In the genomic region with DNA sequence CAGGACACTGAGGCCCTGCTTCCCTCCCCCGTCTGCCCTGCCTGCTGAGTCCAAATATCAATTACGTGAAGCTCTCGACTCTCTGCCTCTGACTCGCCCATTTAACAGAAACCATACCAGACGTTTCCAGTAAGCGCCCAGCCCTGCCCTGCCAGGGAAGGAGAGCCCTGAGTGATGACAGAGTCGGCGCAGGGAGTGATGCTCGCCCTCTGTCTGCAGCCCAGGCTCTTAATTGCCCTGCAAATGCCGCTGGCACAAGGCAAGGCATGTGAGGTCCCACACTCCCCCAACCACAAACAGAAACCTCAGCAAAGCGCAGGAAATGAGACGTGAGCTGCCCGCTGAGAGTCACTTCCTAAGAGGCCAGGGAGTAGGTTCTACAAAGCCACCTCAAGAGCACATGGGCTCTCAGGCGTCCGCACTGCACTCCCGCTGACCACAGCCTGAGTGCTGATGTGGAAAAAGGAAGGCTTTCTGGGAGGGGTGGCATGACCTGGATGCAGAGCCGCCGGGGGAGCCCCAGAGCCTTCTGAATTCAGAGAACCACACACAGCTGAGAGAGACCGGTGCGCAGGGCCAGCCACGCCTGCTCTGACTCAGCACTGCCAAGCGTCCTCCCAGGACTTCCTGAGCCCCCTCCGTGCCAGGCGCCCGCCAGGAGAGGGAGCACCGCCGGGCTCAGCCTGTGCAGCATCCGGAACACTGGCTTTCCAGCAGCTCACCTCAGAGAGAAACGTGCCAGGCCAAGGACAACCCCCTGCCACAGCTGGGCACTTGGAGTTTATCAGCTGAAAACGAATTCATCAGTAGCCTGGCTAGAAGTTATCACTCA, we compare ENCODE assay signal across 8 cellular contexts. TPM values are rescaled to one million over a fixed set of nuclear protein-coding genes. Genes with fewer than 3 reads are reported as not detected.
DNase-seq lines count a peak whose midpoint lies in the region; ATAC-seq and TF ChIP-seq lines count a peak whose summit lies in the region.

No MANE protein-coding gene starts in this region.

- H3K27ac ChIP-seq in 22Rv1 = peak overlapping the region; percentile 66

- peaks cover 35% of the 10 kb centered on the region for H3K4me1 Mint-ChIP-seq in chondrocyte (ENCODE audit: low read depth)

- peak; percentile 30 for TF ChIP-seq POLR2A in GM15510 (IDR thresholded peaks at IDR 0.05; ENCODE audit: borderline replicate concordance, extremely low read depth, insufficient read length)

- no peaks in the 10 kb centered on the region for H3K9me3 Mint-ChIP-seq in chondrocyte (ENCODE audit: low read depth)

- peaks cover 18% of the 10 kb centered on the region for H3K27me3 Mint-ChIP-seq in chondrocyte (ENCODE audit: low read depth)

- H3K36me3 Mint-ChIP-seq in chondrocyte (ENCODE audit: low read depth) = no peaks in the 10 kb centered on the region

- DNase-seq in NCI-H2196 treated with DMSO at 0.1 percent for 48 hours (lab: John Stamatoyannopoulos, UW; ENCODE audit: unreplicated experiment) (peak; percentile 92), chondrocyte (ENCODE audit: low spot score) (no peak), left kidney (ENCODE audit: low read depth, low spot score) (peak; percentile 89)
- peak; percentile 59 to 64 for DNase-seq in activated CD4-positive, alpha-beta T cell treated with anti-CD3 and anti-CD28 coated beads for 24 hours (ENCODE audit: low read depth in 2 of 2)
- peak; percentile 56 to 59 for DNase-seq in stimulated activated CD4-positive, alpha-beta T cell treated with anti-CD3 and anti-CD28 coated beads, Interleukin-1b, Interleukin-23, amount 100 ng/mL, for 4 hours (ENCODE audit: low read depth in 2 of 2)

- TF ChIP-seq CTCF in 22Rv1 (IDR thresholded peaks at IDR 0.05) (peak; percentile 75), chondrocyte (IDR thresholded peaks at IDR 0.05) (peak; percentile 79)

- peak overlapping the region; percentile 63 for H3K4me3 Mint-ChIP-seq in chondrocyte (ENCODE audit: unreplicated experiment)

- peak overlapping the region; percentile 93 for H3K27ac Mint-ChIP-seq in chondrocyte (ENCODE audit: unreplicated experiment)

- peak; percentile 45 for ATAC-seq in HG02973 (IDR thresholded peaks at IDR 0.05; ENCODE audit: unreplicated experiment)

RNA-seq across cellular contexts. Expression of gene ZFYVE28, which starts 5.3 kb away (rescaled TPM):
- total RNA-seq in chondrocyte = 1.3 to 3.3 TPM (median 2.8 TPM) in 3 replicates

RNA-seq across cellular contexts. Expression of gene CFAP99, which starts 5.7 kb away (rescaled TPM):
- total RNA-seq in chondrocyte = not detected in 3 replicates

RNA-seq across cellular contexts. Expression of gene RNF4, which starts 55.8 kb away (rescaled TPM):
- 53.6 to 56.3 TPM (median 54.0 TPM) in 3 replicates for total RNA-seq in chondrocyte
